ENCODE assay signal across 24 cellular contexts in the genomic region with DNA sequence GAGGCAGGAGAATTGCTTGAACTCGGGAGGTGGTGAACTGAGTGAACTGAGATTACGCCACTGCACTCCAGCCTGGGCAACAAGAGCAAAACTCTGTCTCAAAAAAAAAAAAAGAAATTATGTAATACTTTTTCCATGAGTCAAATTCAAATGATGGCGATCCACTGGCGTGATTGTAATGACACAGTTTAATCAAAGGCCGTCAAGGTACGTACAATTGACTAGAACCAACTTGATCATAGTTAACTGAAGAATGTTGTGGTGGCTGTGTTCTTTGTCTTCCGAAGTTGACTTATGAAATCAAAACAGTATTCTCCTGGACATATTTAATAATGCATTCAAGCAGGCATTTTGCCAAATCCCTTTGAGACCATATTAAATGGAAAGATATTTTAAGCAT.
A peak's percentile ranks its signal among the peaks of the same experiment; 100 is the strongest.
DNase-seq lines count a peak whose midpoint lies in the region; FAIRE-seq and TF ChIP-seq lines count a peak whose summit lies in the region.
"Had no signal": no experiment of that assay in that cellular context is flagged by ENCODE, and none has a peak within 500 bp of the region (broad histone marks: within the 10 kb centered on the region; RNA-seq: fewer than 3 reads in every experiment).

No MANE protein-coding gene starts in this region.

- no peak overlapping the region for H3K27ac ChIP-seq in breast epithelium
- H3K27ac ChIP-seq in keratinocyte (ENCODE audit: control insufficient read depth, insufficient read depth, low read length), result no peak overlapping the region
- H3K27ac ChIP-seq: 22Rv1; A549; BLaER1 treated with 17β-estradiol and CSF1 and Interleukin-3, amounts not matched to agents 10 nM and 100 nM had no signal

- H3K4me3 ChIP-seq in breast epithelium, result no peak overlapping the region
- no peak overlapping the region for H3K4me3 ChIP-seq in bronchial epithelial cell (ENCODE audit: low read depth, low read length)
- H3K4me3 ChIP-seq in keratinocyte (ENCODE audit: control insufficient read depth in 2 of 3, extremely low read depth in 1 of 3, insufficient read depth in 2 of 3, low read depth in 1 of 3, low read length in 3 of 3), result no peak overlapping the region
- H3K4me3 ChIP-seq: A549; BLaER1 treated with 17β-estradiol and CSF1 and Interleukin-3, amounts not matched to agents 10 nM and 100 nM; HAP-1 had no signal

- no peaks in the 10 kb centered on the region for H3K9me3 ChIP-seq in breast epithelium
- no peaks in the 10 kb centered on the region for H3K9me3 ChIP-seq in keratinocyte (ENCODE audit: control insufficient read depth, low read depth, low read length)
- H3K9me3 ChIP-seq: A549, BE2C, HAP-1 had no signal

- H3K9me1 ChIP-seq in keratinocyte (ENCODE audit: control insufficient read depth, extremely low read depth, insufficient read depth, low read length), result no peaks in the 10 kb centered on the region

- no peaks in the 10 kb centered on the region for H3K27me3 Mint-ChIP-seq in MCF 10A (ENCODE audit: insufficient read depth, unreplicated experiment)
- H3K27me3 Mint-ChIP-seq: CD4-positive, alpha-beta T cell had no signal

- TF ChIP-seq CTCF in MCF 10A (IDR thresholded peaks at IDR 0.05; ENCODE audit: unreplicated experiment) (no peak), breast epithelium (IDR thresholded peaks at IDR 0.05) (no peak), bronchial epithelial cell (IDR thresholded peaks at IDR 0.05; ENCODE audit: insufficient read depth, low read length, severe bottlenecking) (no peak), keratinocyte (optimal IDR thresholded peaks at IDR 0.05 in 1 of 3, IDR thresholded peaks at IDR 0.05 in 1 of 3, conservative IDR thresholded peaks at IDR 0.05 in 1 of 3; ENCODE audit: extremely low read depth in 1 of 3, insufficient read depth in 2 of 3, low read length in 3 of 3) (no peak)

- FAIRE-seq in bronchial epithelial cell (lab: Jason Lieb, UNC) (no peak), keratinocyte (lab: Jason Lieb, UNC) (peak; percentile 13)
- FAIRE-seq: A549, D721Med, G401.6, GM12892, H54 had no signal

- BruUV-seq in MCF 10A (replicated peaks; lab: Mats Ljungman, UMichigan), result no TSS peak

- no peak overlapping the region for H2AFZ ChIP-seq in keratinocyte (ENCODE audit: control insufficient read depth, low read length)

- dilution Hi-C loops in keratinocyte (cut with MboI; ENCODE audit: extremely low pct_ligation_motif_present, low sequenced_read_pairs), result no loop called here

- no peak overlapping the region for H3K27ac Mint-ChIP-seq in MCF 10A (ENCODE audit: low read depth, unreplicated experiment)
- H3K27ac Mint-ChIP-seq: CD14-positive monocyte; CD4-positive, alpha-beta T cell; CD8-positive, alpha-beta memory T cell; HFFc6 had no signal

- no peaks in the 10 kb centered on the region for H3K9me3 Mint-ChIP-seq in MCF 10A (ENCODE audit: unreplicated experiment)
- H3K9me3 Mint-ChIP-seq: HFFc6 had no signal

- no peaks in the 10 kb centered on the region for H3K36me3 Mint-ChIP-seq in MCF 10A (ENCODE audit: insufficient read depth, unreplicated experiment)
- H3K36me3 Mint-ChIP-seq: CD14-positive monocyte; CD8-positive, alpha-beta memory T cell had no signal

- no peak overlapping the region for H3K4me2 ChIP-seq in keratinocyte (ENCODE audit: control insufficient read depth, extremely low read depth, insufficient read depth, low read depth, low read length)
- H3K4me2 ChIP-seq: A549; BLaER1 treated with 17β-estradiol and CSF1 and Interleukin-3, amounts not matched to agents 10 nM and 100 nM had no signal

- H3K4me1 ChIP-seq in breast epithelium (no peaks in the 10 kb centered on the region), keratinocyte (ENCODE audit: control insufficient read depth, extremely low read depth, insufficient read depth, low read length) (no peaks in the 10 kb centered on the region)
- H3K4me1 ChIP-seq: A549; BE2C; BLaER1 treated with 17β-estradiol and CSF1 and Interleukin-3, amounts not matched to agents 10 nM and 100 nM; HAP-1 had no signal

- POLR2A ChIA-PET in MCF 10A (lab: Yijun Ruan, JAX), result no interaction called here

- no peak overlapping the region for H3K9ac ChIP-seq in keratinocyte (ENCODE audit: control insufficient read depth, extremely low read depth, insufficient read depth, low read length)
- H3K9ac ChIP-seq: BLaER1 treated with 17β-estradiol and CSF1 and Interleukin-3, amounts not matched to agents 10 nM and 100 nM had no signal

- peak; percentile 52 for DNase-seq in MCF 10A (ENCODE audit: unreplicated experiment)
- no peak for DNase-seq in breast epithelium (ENCODE audit: low spot score in 2 of 2)
- peak; percentile 71 for DNase-seq in bronchial epithelial cell (ENCODE audit: low read depth)
- DNase-seq in keratinocyte (ENCODE audit: low read depth, low spot score), result peak; percentile 38
- DNase-seq in DMS 273 (lab: John Stamatoyannopoulos, UW; ENCODE audit: unreplicated experiment), result no peak
- no peak for DNase-seq in 8988T
- DNase-seq: ACHN; AML-193; BE2C; CD4-positive, alpha-beta T cell; CD8-positive, alpha-beta memory T cell; DMS153; DND-41; GOT3; HFFc6 had no signal

- no peaks in the 10 kb centered on the region for H4K20me1 ChIP-seq in keratinocyte (ENCODE audit: control insufficient read depth, extremely low read depth, insufficient read depth, low read length)
- H4K20me1 ChIP-seq: BLaER1 treated with 17β-estradiol and CSF1 and Interleukin-3, amounts not matched to agents 10 nM and 100 nM had no signal

- H3K27me3 ChIP-seq in breast epithelium (no peaks in the 10 kb centered on the region), bronchial epithelial cell (ENCODE audit: control insufficient read depth, insufficient read depth, low read length) (no peaks in the 10 kb centered on the region), keratinocyte (ENCODE audit: control insufficient read depth, extremely low read depth, insufficient read depth, low read length) (no peaks in the 10 kb centered on the region)
- H3K27me3 ChIP-seq: BE2C; BLaER1 treated with 17β-estradiol and CSF1 and Interleukin-3, amounts not matched to agents 10 nM and 100 nM had no signal

- CTCF ChIA-PET in MCF 10A (lab: Yijun Ruan, JAX), result no interaction called here

- no peaks in the 10 kb centered on the region for H3K4me1 Mint-ChIP-seq in MCF 10A (ENCODE audit: insufficient read depth, unreplicated experiment)
- H3K4me1 Mint-ChIP-seq: CD14-positive monocyte; CD8-positive, alpha-beta memory T cell had no signal

- intact Hi-C loops in MCF 10A (cut with micrococcal nuclease) (no loop called here), breast epithelium (cut with DNase I; ENCODE audit: low total_unique reads) (no loop called here)

- H3K36me3 ChIP-seq in breast epithelium, result no peaks in the 10 kb centered on the region
- H3K36me3 ChIP-seq in bronchial epithelial cell (ENCODE audit: control insufficient read depth, insufficient read depth, low read length), result no peaks in the 10 kb centered on the region
- no peaks in the 10 kb centered on the region for H3K36me3 ChIP-seq in keratinocyte (ENCODE audit: control insufficient read depth in 2 of 2, extremely low read depth in 1 of 2, insufficient read depth in 2 of 2, low read length in 2 of 2)
- H3K36me3 ChIP-seq: BE2C; BLaER1 treated with 17β-estradiol and CSF1 and Interleukin-3, amounts not matched to agents 10 nM and 100 nM; HAP-1 had no signal

- no peak for TF ChIP-seq POLR2A in breast epithelium (IDR thresholded peaks at IDR 0.05)

- H3K4me3 Mint-ChIP-seq in MCF 10A (ENCODE audit: unreplicated experiment), result no peak overlapping the region
- H3K4me3 Mint-ChIP-seq: CD14-positive monocyte; CD4-positive, alpha-beta T cell; CD8-positive, alpha-beta memory T cell; HFFc6 had no signal

- no peaks in the 10 kb centered on the region for H3K79me2 ChIP-seq in keratinocyte (ENCODE audit: control insufficient read depth, insufficient read depth, low read length)

Comparison
In these comparisons a context has a peak if more than half of its experiments do, and no peak if none do; other contexts are left out.
1. DNase-seq: peak in MCF 10A (single experiment), bronchial epithelial cell (single experiment) and keratinocyte (single experiment); none in breast epithelium (0 of 2), DMS 273 (single experiment) and 8988T (single experiment).